22 cellular contexts compared by ENCODE assay signal in genomic region chr18:10045296-10045891, GRCh38.
DNase-seq lines count a peak whose midpoint lies in the region; ATAC-seq and TF ChIP-seq lines count a peak whose summit lies in the region.
"Had no signal": no experiment of that assay in that cellular context is flagged by ENCODE, and none has a peak within 500 bp of the region (broad histone marks: within the 10 kb centered on the region; RNA-seq: fewer than 3 reads in every experiment).

No MANE protein-coding gene starts in this region.

- H3K27me3 ChIP-seq in right cardiac atrium (ENCODE audit: control insufficient read depth, insufficient read depth), result no peaks in the 10 kb centered on the region
- no peaks in the 10 kb centered on the region for H3K27me3 ChIP-seq in vagina
- H3K27me3 ChIP-seq: BLaER1 treated with 17β-estradiol and CSF1 and Interleukin-3, amounts not matched to agents 10 nM and 100 nM; SJSA1 had no signal

- H3K4me3 ChIP-seq in right cardiac atrium (ENCODE audit: low read length) (no peak overlapping the region), vagina (no peak overlapping the region)
- H3K4me3 ChIP-seq: A549; BLaER1 treated with 17β-estradiol and CSF1 and Interleukin-3, amounts not matched to agents 10 nM and 100 nM; SJSA1 had no signal

- peak in 2 of 3 donors; percentile 35 to 66 for DNase-seq in right cardiac atrium
- DNase-seq in left cardiac atrium, result no peak
- DNase-seq in hypothalamus (lab: John Stamatoyannopoulos, UW), result peak in 37 of 51 donors; percentile 8 to 77 (median 41)
- peak; percentile 50 for DNase-seq in putamen (ENCODE audit: low spot score)
- no peak for DNase-seq in vagina (ENCODE audit: extremely low spot score in 2 of 2)
- no peak for DNase-seq in NCI-H2029 treated with DMSO at 0.1 percent for 48 hours (lab: John Stamatoyannopoulos, UW)
- no peak for DNase-seq in HEK293T (ENCODE audit: extremely low spot score)
- DNase-seq in ecto neural progenitor cell (ENCODE audit: low spot score), result no peak
- DNase-seq: activated CD8-positive, alpha-beta T cell treated with anti-CD3 and anti-CD28 coated beads for 36 hours; activated T-cell treated with anti-CD3 and anti-CD28 coated beads, Interleukin-2, amount 50 U/mL, for 72 hours; effector CD4-positive, alpha-beta T cell; GF-D8; Kasumi-1; left colon; NCI-H69; stimulated activated CD4-positive, alpha-beta T cell treated with anti-CD3 and anti-CD28 coated beads, Interleukin-2, amount 100 ng/mL, for 48 hours; T-helper 2 cell had no signal

- WGBS in right cardiac atrium, result 91% methylated on average over 23 of the region's 23 CpGs

- no peak for ATAC-seq in right cardiac atrium
- no peak for ATAC-seq in left cardiac atrium
- ATAC-seq: A549; activated CD8-positive, alpha-beta T cell treated with anti-CD3 and anti-CD28 coated beads for 36 hours; activated naive CD4-positive, alpha-beta T cell treated with anti-CD3 and anti-CD28 coated beads, Interleukin-2, amount 50 U/mL, for 72 hours; activated T-cell treated with anti-CD3 and anti-CD28 coated beads, Interleukin-2, amount 50 U/mL, for 72 hours; left colon; WTC11 had no signal

- H3K27ac ChIP-seq in right cardiac atrium (ENCODE audit: low read length) (no peak overlapping the region), vagina (peak overlapping the region; percentile 65)
- H3K27ac ChIP-seq: A549; BLaER1 treated with 17β-estradiol and CSF1 and Interleukin-3, amounts not matched to agents 10 nM and 100 nM had no signal

- CTCF ChIA-PET in HEK293T (lab: Yijun Ruan, JAX), result no interaction called here

- POLR2A ChIA-PET in HEK293T (lab: Yijun Ruan, JAX), result no interaction called here

- no peaks in the 10 kb centered on the region for H3K36me3 ChIP-seq in vagina
- H3K36me3 ChIP-seq: SJSA1 had no signal

- no peak for TF ChIP-seq CTCF in vagina (IDR thresholded peaks at IDR 0.05)

- TF ChIP-seq POLR2A in vagina (IDR thresholded peaks at IDR 0.05), result no peak

- H3K9me3 ChIP-seq in right cardiac atrium (ENCODE audit: control insufficient read depth, low read length), result peaks cover 2% of the 10 kb centered on the region
- no peaks in the 10 kb centered on the region for H3K9me3 ChIP-seq in vagina
- H3K9me3 ChIP-seq: A549, SJSA1 had no signal

- H3K4me1 ChIP-seq in right cardiac atrium (ENCODE audit: control insufficient read depth, insufficient read depth, low read length) (no peaks in the 10 kb centered on the region), vagina (peaks cover 41% of the 10 kb centered on the region)
- H3K4me1 ChIP-seq: A549 had no signal

- intact Hi-C loops in right cardiac atrium (cut with DNase I) (loop anchor here in 1 of 4 donors (10.0 kb wide), 1 partner anchor 339 kb away; no protein-coding TSS in a partner anchor), left cardiac atrium (cut with DNase I) (no loop called here), vagina (cut with DNase I) (no loop called here)

TF ChIP-seq in HEK293T, 16 proteins besides CTCF, POLR2A, EP300 and RAD21:
- TF ChIP-seq LEF1 (IDR thresholded peaks at IDR 0.05; ENCODE audit: borderline replicate concordance), result no peak
- TF ChIP-seq FOXM1 (IDR thresholded peaks at IDR 0.05; ENCODE audit: borderline replicate concordance), result no peak
- TF ChIP-seq HDGF (IDR thresholded peaks at IDR 0.05; ENCODE audit: borderline replicate concordance), result no peak
- TF ChIP-seq CTBP1 (IDR thresholded peaks at IDR 0.05; ENCODE audit: borderline replicate concordance), result no peak
- TF ChIP-seq SUZ12 (IDR thresholded peaks at IDR 0.05), result no peak
- TF ChIP-seq, protein P1, sequence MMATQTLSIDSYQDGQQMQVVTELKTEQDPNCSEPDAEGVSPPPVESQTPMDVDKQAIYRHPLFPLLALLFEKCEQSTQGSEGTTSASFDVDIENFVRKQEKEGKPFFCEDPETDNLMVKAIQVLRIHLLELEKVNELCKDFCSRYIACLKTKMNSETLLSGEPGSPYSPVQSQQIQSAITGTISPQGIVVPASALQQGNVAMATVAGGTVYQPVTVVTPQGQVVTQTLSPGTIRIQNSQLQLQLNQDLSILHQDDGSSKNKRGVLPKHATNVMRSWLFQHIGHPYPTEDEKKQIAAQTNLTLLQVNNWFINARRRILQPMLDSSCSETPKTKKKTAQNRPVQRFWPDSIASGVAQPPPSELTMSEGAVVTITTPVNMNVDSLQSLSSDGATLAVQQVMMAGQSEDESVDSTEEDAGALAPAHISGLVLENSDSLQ (IDR thresholded peaks at IDR 0.05), result no peak
- TF ChIP-seq NFRKB (IDR thresholded peaks at IDR 0.05), result no peak

Comparison
In these comparisons a context has a peak if more than half of its experiments do, and no peak if none do; other contexts are left out.
1. DNase-seq: peak in right cardiac atrium (2 of 3), hypothalamus (37 of 51) and putamen (single experiment); none in left cardiac atrium (single experiment), vagina (0 of 2), NCI-H2029 treated with DMSO at 0.1 percent for 48 hours (single experiment), HEK293T (single experiment) and ecto neural progenitor cell (single experiment).